In the genomic region with DNA sequence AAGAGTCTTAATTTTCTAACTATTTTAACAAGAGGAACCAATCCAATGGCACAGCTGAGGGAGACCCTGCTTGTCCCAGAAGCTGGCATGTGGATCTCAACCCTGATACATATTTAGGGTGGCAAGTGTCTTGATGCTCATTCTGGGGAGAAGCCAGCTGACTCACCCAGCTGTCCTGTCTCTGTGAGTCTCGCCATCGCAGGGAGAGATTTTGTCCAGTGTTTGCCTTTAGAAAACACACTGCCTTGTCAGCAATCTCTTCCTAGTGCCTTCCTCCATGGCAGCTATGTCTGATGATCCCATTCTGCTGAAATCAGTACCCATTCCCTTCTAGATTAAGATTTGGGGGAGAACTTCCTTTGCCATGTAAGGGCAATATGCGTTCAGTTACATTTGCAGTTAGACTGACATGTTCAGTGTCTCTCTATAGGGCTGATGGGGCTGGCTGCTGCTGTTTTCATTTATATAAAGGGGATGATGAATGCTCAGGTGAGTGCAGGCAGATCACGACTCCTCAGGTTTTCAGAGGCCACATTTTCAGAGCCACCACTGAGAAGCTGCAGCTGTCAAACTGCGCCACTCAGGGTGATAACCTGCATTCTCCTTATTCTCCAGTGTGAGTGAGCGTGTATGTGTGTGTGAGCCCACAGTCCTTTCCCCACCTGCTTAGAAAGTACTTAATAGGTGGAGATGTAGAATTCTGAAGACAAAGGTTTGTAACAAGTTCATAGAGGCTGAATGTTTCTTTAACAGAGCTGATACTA, we compare ENCODE assay signal across 25 cellular contexts.
"Had no signal": no experiment of that assay in that cellular context is flagged by ENCODE, and none has a peak within 500 bp of the region (broad histone marks: within the 10 kb centered on the region; RNA-seq: fewer than 3 reads in every experiment).

No MANE protein-coding gene starts in this region.

- H3K36me3 Mint-ChIP-seq: brain; memory B cell; naive thymus-derived CD8-positive, alpha-beta T cell; stimulated activated naive B cell treated with anti-CD40 and anti-IgM and Interleukin-4, amounts not matched to agents 10 μg/mL and 1 μg/mL and 100 μg/mL, for 72 hours had no signal

- H3K27ac ChIP-seq: epithelial cell of prostate, heart left ventricle, neutrophil, parathyroid adenoma, sigmoid colon, thoracic aorta, upper lobe of left lung had no signal

- H3K4me3 ChIP-seq: heart left ventricle, mucosa of descending colon, sigmoid colon, thoracic aorta, upper lobe of left lung had no signal

- H3K9me3 Mint-ChIP-seq: activated B cell treated with CpG ODN at 0.5 μM for 24 hours; activated CD4-positive, alpha-beta memory T cell treated with anti-CD3 and anti-CD28 coated beads, Interleukin-2, amount 10 ng/mL, durations not matched to agents 7 days and 5 days; activated T-helper 17 cell treated with anti-CD3 and anti-CD28 coated beads, Interleukin-2, amount 50 U/mL, for 72 hours; endodermal cell; naive thymus-derived CD8-positive, alpha-beta T cell had no signal

- H3K27ac Mint-ChIP-seq: activated B cell treated with CpG ODN at 0.5 μM for 24 hours; activated CD4-positive, alpha-beta memory T cell treated with anti-CD3 and anti-CD28 coated beads, Interleukin-2, amount 10 ng/mL, durations not matched to agents 7 days and 5 days; activated T-helper 17 cell treated with anti-CD3 and anti-CD28 coated beads, Interleukin-2, amount 50 U/mL, for 72 hours; endodermal cell; memory B cell; stimulated activated naive B cell treated with anti-CD40 and anti-IgM and Interleukin-4, amounts not matched to agents 10 μg/mL and 1 μg/mL and 100 μg/mL, for 72 hours had no signal

- H3K9me3 ChIP-seq: mucosa of descending colon, neutrophil, sigmoid colon, thoracic aorta, upper lobe of left lung had no signal

- H3K36me3 ChIP-seq: heart left ventricle, neutrophil, sigmoid colon, thoracic aorta, upper lobe of left lung had no signal

- ATAC-seq: activated T-helper 17 cell treated with anti-CD3 and anti-CD28 coated beads, Interleukin-2, amount 50 U/mL, for 72 hours; heart left ventricle; left ventricle myocardium superior; mucosa of descending colon; naive thymus-derived CD8-positive, alpha-beta T cell; stimulated activated naive B cell treated with anti-CD40 and anti-IgM and Interleukin-4, amounts not matched to agents 10 μg/mL and 1 μg/mL and 100 μg/mL, for 72 hours had no signal

- DNase-seq: activated B cell treated with CpG ODN at 0.5 μM for 24 hours; activated CD4-positive, alpha-beta memory T cell treated with anti-CD3 and anti-CD28 coated beads, Interleukin-2, amount 10 ng/mL, durations not matched to agents 7 days and 5 days; activated CD4-positive, alpha-beta T cell treated with anti-CD3 and anti-CD28 coated beads for 48 hours; activated naive CD4-positive, alpha-beta T cell treated with Interleukin-2 at 50 U/mL for 16 hours; activated T-cell treated with anti-CD3 and anti-CD28 coated beads, Interleukin-2, amount 50 U/mL, for 1 hour; anterior cingulate cortex; caudate nucleus; endodermal cell; heart left ventricle; kidney glomerular epithelial cell; left ventricle myocardium superior; mucosa of descending colon; naive thymus-derived CD8-positive, alpha-beta T cell; sigmoid colon; stimulated activated naive B cell treated with anti-CD40 and anti-IgM and Interleukin-4, amounts not matched to agents 10 μg/mL and 1 μg/mL and 100 μg/mL, for 72 hours; SW 1271; T-helper 2 cell; upper lobe of left lung had no signal

- H3K27me3 ChIP-seq: heart left ventricle, neutrophil, sigmoid colon, upper lobe of left lung had no signal

- H3K4me1 ChIP-seq: parathyroid adenoma had no signal
